8 cellular contexts compared by ENCODE assay signal in the genomic region with DNA sequence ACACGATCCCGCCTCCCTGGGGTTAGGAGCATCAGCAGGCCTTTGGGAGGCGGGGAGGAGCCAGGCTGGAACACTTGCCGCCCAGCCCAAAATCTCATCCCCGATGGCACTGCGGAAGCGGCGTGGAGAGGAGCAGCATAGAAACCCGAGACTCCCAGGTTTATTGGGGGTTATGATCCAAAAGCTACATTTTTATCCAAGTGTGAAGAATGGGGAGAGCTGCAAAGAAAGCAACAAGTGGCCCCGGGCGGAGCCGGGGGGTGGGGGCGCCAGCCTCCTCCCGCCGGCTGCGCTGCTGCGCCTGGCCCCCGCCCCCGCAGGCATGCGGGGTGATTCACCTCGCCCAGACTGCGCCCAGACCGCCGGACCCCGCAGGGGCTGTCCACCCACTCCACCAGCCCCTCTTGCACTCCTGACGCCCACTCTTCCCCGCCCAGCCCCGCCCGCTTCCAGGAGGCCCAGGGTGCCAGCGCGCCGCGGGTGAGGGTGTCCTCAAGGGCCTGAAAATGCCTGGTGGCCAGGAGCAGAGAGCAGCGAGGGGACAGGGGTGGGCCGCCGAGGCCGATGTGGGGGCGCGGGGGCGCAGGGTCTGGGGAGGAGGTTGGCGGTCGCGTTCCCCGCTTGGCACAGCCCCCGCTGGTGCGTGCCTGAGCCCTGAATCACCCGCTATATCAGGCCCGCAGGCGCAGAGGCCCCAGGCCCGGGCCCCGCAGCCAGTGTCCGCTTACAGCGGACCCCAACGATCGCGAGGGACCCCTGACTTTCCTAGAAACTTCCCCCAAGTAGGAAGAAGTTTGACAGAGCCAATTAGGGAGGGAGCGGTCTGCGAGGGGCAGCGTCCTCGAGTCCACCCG. TPM values are rescaled to one million over a fixed set of nuclear protein-coding genes. Genes with fewer than 3 reads are reported as not detected.
DNase-seq lines count a peak whose midpoint lies in the region; ATAC-seq and TF ChIP-seq lines count a peak whose summit lies in the region.

No MANE protein-coding gene starts in this region.

- no peaks in the 10 kb centered on the region for H3K36me3 Mint-ChIP-seq in activated naive CD4-positive, alpha-beta T cell treated with anti-CD3 and anti-CD28 coated beads for 36 hours (ENCODE audit: low read depth)
- no peaks in the 10 kb centered on the region for H3K36me3 Mint-ChIP-seq in brain

- H3K4me1 Mint-ChIP-seq in activated naive CD4-positive, alpha-beta T cell treated with anti-CD3 and anti-CD28 coated beads for 36 hours (ENCODE audit: low read depth), result peaks cover 9% of the 10 kb centered on the region
- peaks cover 31% of the 10 kb centered on the region for H3K4me1 Mint-ChIP-seq in brain

- H3K27ac Mint-ChIP-seq in activated naive CD4-positive, alpha-beta T cell treated with anti-CD3 and anti-CD28 coated beads for 36 hours, result no peak overlapping the region
- H3K27ac Mint-ChIP-seq in brain, result peak overlapping the region in 4 of 5 experiments; percentile 6 to 88 (median 64)

- H3K9me3 Mint-ChIP-seq in activated naive CD4-positive, alpha-beta T cell treated with anti-CD3 and anti-CD28 coated beads for 36 hours, result no peaks in the 10 kb centered on the region
- peaks cover 0 to 3% (median 0%) of the 10 kb centered on the region in 5 experiments for H3K9me3 Mint-ChIP-seq in brain

- peak overlapping the region; percentile 68 for H3K4me3 Mint-ChIP-seq in activated naive CD4-positive, alpha-beta T cell treated with anti-CD3 and anti-CD28 coated beads for 36 hours
- peak overlapping the region; percentile 77 to 93 (median 85) for H3K4me3 Mint-ChIP-seq in brain

- no peak for DNase-seq in activated naive CD4-positive, alpha-beta T cell treated with anti-CD3 and anti-CD28 coated beads for 36 hours
- no peak for DNase-seq in activated naive CD4-positive, alpha-beta T cell treated with Interleukin-2 at 50 U/mL for 16 hours
- peak; percentile 79 for DNase-seq in iris pigment epithelial cell (ENCODE audit: low read depth)
- DNase-seq in stimulated activated CD4-positive, alpha-beta T cell treated with anti-CD3 and anti-CD28 coated beads, Interleukin-4, amount 100 ng/mL, for 4 hours, result peak; percentile 8 to 28
- no peak for DNase-seq in NCI-H1048 (lab: John Stamatoyannopoulos, UW)
- no peak for DNase-seq in activated CD4-positive, CD25-positive, alpha-beta regulatory T cell treated with anti-CD3 and anti-CD28 coated beads, Interleukin-2, amount 50 U/mL, for 72 hours

- CTCF ChIA-PET in activated naive CD4-positive, alpha-beta T cell treated with anti-CD3 and anti-CD28 coated beads for 36 hours (lab: Charles Lee), result interaction anchor here (1.3 to 1.8 kb wide), 5 partner anchors 9 to 199 kb away, joined by 3 to 8 read pairs (median 5); no protein-coding TSS in a partner anchor

- peaks cover 20% of the 10 kb centered on the region for H3K27me3 Mint-ChIP-seq in activated naive CD4-positive, alpha-beta T cell treated with anti-CD3 and anti-CD28 coated beads for 36 hours (ENCODE audit: low read depth)
- H3K27me3 Mint-ChIP-seq in brain, result peaks cover 89% of the 10 kb centered on the region

- no peak for TF ChIP-seq CTCF in brain (conservative IDR thresholded peaks at IDR 0.05)

- intact Hi-C loops in activated naive CD4-positive, alpha-beta T cell treated with anti-CD3 and anti-CD28 coated beads for 36 hours (cut with micrococcal nuclease), result loop anchor here (5.0 to 10.0 kb wide), 2 partner anchors 36 to 253 kb away; a partner anchor contains a TSS

- ATAC-seq in HG02623 (IDR thresholded peaks at IDR 0.05; ENCODE audit: unreplicated experiment), result no peak

RNA-seq across cellular contexts. Expression of a gene that starts 1.4 kb away (rescaled TPM):
- under 1 TPM; 0.64 to 0.67 TPM for total RNA-seq in activated naive CD4-positive, alpha-beta T cell treated with anti-CD3 and anti-CD28 coated beads for 36 hours
- 36.9 TPM for polyA plus RNA-seq in brain (ENCODE audit: insufficient read depth, low read depth, low replicate concordance)

RNA-seq across cellular contexts. Expression of a gene that starts 33.5 kb away (rescaled TPM):
- 100 to 1,000 TPM; 404 to 408 TPM for total RNA-seq in activated naive CD4-positive, alpha-beta T cell treated with anti-CD3 and anti-CD28 coated beads for 36 hours
- polyA plus RNA-seq in brain (ENCODE audit: insufficient read depth, low read depth, low replicate concordance), result 81.5 TPM

RNA-seq across cellular contexts. Expression of a gene that starts 37.0 kb away (rescaled TPM):
- 10 to 100 TPM in 1 of 2 experiments, 1 to 10 TPM in 1; 9.9 to 10.3 TPM for total RNA-seq in activated naive CD4-positive, alpha-beta T cell treated with anti-CD3 and anti-CD28 coated beads for 36 hours
- 163 TPM for polyA plus RNA-seq in brain (ENCODE audit: insufficient read depth, low read depth, low replicate concordance)

Comparison
In these comparisons a context has a peak if more than half of its experiments do, and no peak if none do; other contexts are left out.
1. DNase-seq: peak in iris pigment epithelial cell (single experiment) and stimulated activated CD4-positive, alpha-beta T cell treated with anti-CD3 and anti-CD28 coated beads, Interleukin-4, amount 100 ng/mL, for 4 hours (2 of 2); none in activated naive CD4-positive, alpha-beta T cell treated with anti-CD3 and anti-CD28 coated beads for 36 hours (single experiment), activated naive CD4-positive, alpha-beta T cell treated with Interleukin-2 at 50 U/mL for 16 hours (single experiment), NCI-H1048 (single experiment) and activated CD4-positive, CD25-positive, alpha-beta regulatory T cell treated with anti-CD3 and anti-CD28 coated beads, Interleukin-2, amount 50 U/mL, for 72 hours (single experiment).